8 cellular contexts compared by ENCODE assay signal in genomic region chr2:111312897-111313607, GRCh38.
DNase-seq lines count a peak whose midpoint lies in the region; ATAC-seq and TF ChIP-seq lines count a peak whose summit lies in the region.
"Not testable (repeated sequence)": the region's sequence is repeated elsewhere in the genome, so short reads cannot be mapped to it uniquely, and the experiment has no call there.

No MANE protein-coding gene starts in this region.

- not testable (repeated sequence) for TF ChIP-seq CTCF in BJ (IDR thresholded peaks at IDR 0.05; ENCODE audit: insufficient read depth, low read depth, low read length); HFFc6 (IDR thresholded peaks at IDR 0.05); upper lobe of right lung (IDR thresholded peaks at IDR 0.05)

- peaks cover 12% of the 10 kb centered on the region for H3K4me1 Mint-ChIP-seq in HFFc6 (ENCODE audit: low read depth)

- H3K27ac ChIP-seq in upper lobe of right lung = not testable (repeated sequence)

- H3K36me3 Mint-ChIP-seq in HFFc6 (ENCODE audit: low read depth) = not testable (repeated sequence)

- H3K9me3 ChIP-seq in adipocyte (ENCODE audit: control insufficient read depth, low read length); upper lobe of right lung: not testable (repeated sequence)

- POLR2A ChIA-PET in BJ (lab: Charles Lee) = not testable (repeated sequence)

- H3K4me3 ChIP-seq in BJ (ENCODE audit: low read depth, low read length); adipocyte (ENCODE audit: low read length); upper lobe of right lung: not testable (repeated sequence)

- H3K27me3 Mint-ChIP-seq in HFFc6 (ENCODE audit: insufficient read depth) = not testable (repeated sequence)

- H3K27ac Mint-ChIP-seq in HFFc6 = not testable (repeated sequence)

- not testable (repeated sequence) for H3K4me3 Mint-ChIP-seq in HFFc6

- H3K9me3 Mint-ChIP-seq in HFFc6 = not testable (repeated sequence)

- intact Hi-C loops in posterior cingulate gyrus (cut with DNase I); upper lobe of right lung (cut with DNase I): not testable (repeated sequence)

- H3K9ac ChIP-seq in adipocyte (ENCODE audit: low read length) = not testable (repeated sequence)

- CTCF ChIA-PET in BJ (lab: Yijun Ruan, JAX) = interaction anchor here (0.6 kb wide), 1 partner anchor 121 kb away, joined by 7 read pairs; no protein-coding TSS in a partner anchor

- DNase-seq in BJ (ENCODE audit: low read depth) (peak; percentile 19), HFFc6 (peak; percentile 67), adipocyte (ENCODE audit: low read depth) (peak; percentile 21), dermis blood vessel endothelial cell (peak; percentile 68), glomerular visceral epithelial cell (ENCODE audit: extremely low spot score) (peak; percentile 77), kidney tubule cell (ENCODE audit: low spot score) (peak; percentile 60), posterior cingulate gyrus (peak; percentile 15 to 86 (median 35))
- DNase-seq in upper lobe of right lung = not testable (repeated sequence)

- not testable (repeated sequence) for H3K4me1 ChIP-seq in adipocyte (ENCODE audit: control insufficient read depth, insufficient read depth, low read length); upper lobe of right lung

- not testable (repeated sequence) for H3K36me3 ChIP-seq in BJ (ENCODE audit: control insufficient read depth, insufficient read depth, low read length); adipocyte (ENCODE audit: control insufficient read depth, insufficient read depth, low read length, severe bottlenecking); upper lobe of right lung

- peak; percentile 10 for ATAC-seq in upper lobe of right lung

- H3K27me3 ChIP-seq in BJ (ENCODE audit: control insufficient read depth, insufficient read depth, low read length); adipocyte (replicated peaks; ENCODE audit: control insufficient read depth, insufficient read depth, low read length); upper lobe of right lung: not testable (repeated sequence)
